9 cellular contexts compared by ENCODE assay signal in genomic region chr5:78162253-78162862, GRCh38.
A peak's percentile ranks its signal among the peaks of the same experiment; 100 is the strongest.
DNase-seq lines count a peak whose midpoint lies in the region; ATAC-seq and TF ChIP-seq lines count a peak whose summit lies in the region.
"Had no signal": no experiment of that assay in that cellular context is flagged by ENCODE, and none has a peak within 500 bp of the region (broad histone marks: within the 10 kb centered on the region; RNA-seq: fewer than 3 reads in every experiment).

No MANE protein-coding gene starts in this region.

- no peaks in the 10 kb centered on the region for H3K4me1 ChIP-seq in RWPE2 (ENCODE audit: insufficient read depth, poor library complexity, severe bottlenecking)
- no peaks in the 10 kb centered on the region for H3K4me1 ChIP-seq in testis

- 88 to 92% methylated on average over 3 of the region's 3 CpGs for WGBS in testis, 2 donors

- H3K9me3 ChIP-seq in RWPE2 (ENCODE audit: severe bottlenecking) = no peaks in the 10 kb centered on the region
- no peaks in the 10 kb centered on the region for H3K9me3 ChIP-seq in testis

- intact Hi-C loops in testis (cut with DNase I; ENCODE audit: low total_unique reads) = no loop called here
- intact Hi-C loops in posterior vena cava (cut with DNase I) = no loop called here

- H3K36me3 ChIP-seq in RWPE2 (ENCODE audit: low read depth) = peaks cover 33% of the 10 kb centered on the region
- H3K36me3 ChIP-seq in testis (ENCODE audit: low read depth, missing control alignments) = no peaks in the 10 kb centered on the region

- TF ChIP-seq RAD21 in Ishikawa (IDR thresholded peaks at IDR 0.05; ENCODE audit: low read depth) = peak; percentile 69

- H3K4me3 ChIP-seq in RWPE2 (ENCODE audit: severe bottlenecking) (no peak overlapping the region), testis (no peak overlapping the region)
- H3K4me3 ChIP-seq: skin epidermis had no signal

- ATAC-seq in RWPE2 (ENCODE audit: low read depth) (no peak), GM19035 (IDR thresholded peaks at IDR 0.05; ENCODE audit: unreplicated experiment) (no peak)

- H3K27ac ChIP-seq in RWPE2 (ENCODE audit: poor library complexity, severe bottlenecking) (no peak overlapping the region), testis (no peak overlapping the region)
- H3K27ac ChIP-seq: skin epidermis had no signal

- H3K27me3 ChIP-seq in RWPE2 (ENCODE audit: insufficient read depth, poor library complexity, severe bottlenecking) (peaks cover 4% of the 10 kb centered on the region), testis (no peaks in the 10 kb centered on the region)

- TF ChIP-seq EP300 in Ishikawa (IDR thresholded peaks at IDR 0.05; ENCODE audit: borderline replicate concordance) = no peak

- peak; percentile 41 for DNase-seq in EH (ENCODE audit: low read depth)
- DNase-seq in RWPE2 (ENCODE audit: low spot score) = no peak
- peak; percentile 14 for DNase-seq in glomerular visceral epithelial cell (ENCODE audit: extremely low spot score)
- no peak for DNase-seq in testis
- DNase-seq in GF-D8 (lab: John Stamatoyannopoulos, UW) = no peak
- DNase-seq in posterior vena cava (ENCODE audit: low spot score) = no peak

- TF ChIP-seq CTCF in RWPE2 (IDR thresholded peaks at IDR 0.05; ENCODE audit: poor library complexity, severe bottlenecking) = peak; percentile 63
- peak in 2 of 3 experiments; percentile 19 to 20 for TF ChIP-seq CTCF in testis (IDR thresholded peaks at IDR 0.05)

- TF ChIP-seq POLR2A in testis (IDR thresholded peaks at IDR 0.05) = no peak

TF ChIP-seq in Ishikawa, 13 proteins besides CTCF, POLR2A, EP300 and RAD21:
- TF ChIP-seq NFIC (IDR thresholded peaks at IDR 0.05) (no peak), FOXM1 (IDR thresholded peaks at IDR 0.05; ENCODE audit: borderline replicate concordance, low read depth) (no peak), TCF12 (IDR thresholded peaks at IDR 0.05; ENCODE audit: low read depth) (no peak), TAF1 (IDR thresholded peaks at IDR 0.05; ENCODE audit: low read depth) (no peak), MAX (IDR thresholded peaks at IDR 0.05) (no peak), USF1 (IDR thresholded peaks at IDR 0.05) (no peak), ZBTB7A (IDR thresholded peaks at IDR 0.05; ENCODE audit: low read depth) (no peak), CEBPB (IDR thresholded peaks at IDR 0.05) (no peak), REST (IDR thresholded peaks at IDR 0.05; ENCODE audit: low read depth) (no peak), EGR1 (IDR thresholded peaks at IDR 0.05) (no peak), TEAD4 (IDR thresholded peaks at IDR 0.05) (no peak), CREB1 (IDR thresholded peaks at IDR 0.05; ENCODE audit: low read depth) (no peak), YY1 (IDR thresholded peaks at IDR 0.05; ENCODE audit: low read depth) (no peak)

Comparison
In these comparisons a context has a peak if more than half of its experiments do, and no peak if none do; other contexts are left out.
1. DNase-seq: peak in EH (single experiment) and glomerular visceral epithelial cell (single experiment); none in RWPE2 (single experiment), testis (single experiment), GF-D8 (single experiment) and posterior vena cava (single experiment).